Comparison of ENCODE assay signal across 24 cellular contexts in genomic region chr4:97639961-97640360, GRCh38.
"Had no signal": no experiment of that assay in that cellular context is flagged by ENCODE, and none has a peak within 500 bp of the region (broad histone marks: within the 10 kb centered on the region; RNA-seq: fewer than 3 reads in every experiment).

No MANE protein-coding gene starts in this region.

- H3K36me3 ChIP-seq: colonic mucosa, esophagus muscularis mucosa, esophagus squamous epithelium, gastrocnemius medialis, gastroesophageal sphincter, heart left ventricle, heart right ventricle had no signal

- H3K4me3 ChIP-seq: colonic mucosa, coronary artery, dorsolateral prefrontal cortex, esophagus muscularis mucosa, esophagus squamous epithelium, gastrocnemius medialis, gastroesophageal sphincter, heart left ventricle, heart right ventricle, hepatocyte had no signal

- H2AFZ ChIP-seq: hepatocyte had no signal

- H3K79me2 ChIP-seq: hepatocyte had no signal

- H3K9me3 ChIP-seq: colonic mucosa, esophagus muscularis mucosa, esophagus squamous epithelium, gastrocnemius medialis, gastroesophageal sphincter, heart left ventricle, heart right ventricle had no signal

- H3K27ac ChIP-seq: colonic mucosa, coronary artery, dorsolateral prefrontal cortex, epithelial cell of prostate, esophagus muscularis mucosa, esophagus squamous epithelium, foreskin keratinocyte, gastrocnemius medialis, gastroesophageal sphincter, heart left ventricle, heart right ventricle, hepatocyte had no signal

- H3K4me2 ChIP-seq: hepatocyte had no signal

- H3K27me3 ChIP-seq: colonic mucosa, dorsolateral prefrontal cortex, esophagus muscularis mucosa, esophagus squamous epithelium, foreskin keratinocyte, gastrocnemius medialis, gastroesophageal sphincter, heart left ventricle, heart right ventricle, hepatocyte had no signal

- H3K4me1 ChIP-seq: colonic mucosa, esophagus muscularis mucosa, esophagus squamous epithelium, gastrocnemius medialis, gastroesophageal sphincter had no signal

- DNase-seq: colonic mucosa; cortex of kidney; dermis blood vessel endothelial cell; dorsolateral prefrontal cortex; effector CD4-positive, alpha-beta T cell; effector CD8-positive, alpha-beta T cell; effector memory CD4-positive, alpha-beta T cell; effector memory CD8-positive, alpha-beta T cell; endodermal cell; erythroblast; esophagus squamous epithelium; foreskin fibroblast; foreskin keratinocyte; gastrocnemius medialis; glutamatergic neuron; head of caudate nucleus; heart left ventricle; heart right ventricle had no signal

- ATAC-seq: effector memory CD8-positive, alpha-beta T cell; esophagus mucosa; foreskin keratinocyte; gastrocnemius medialis; gastroesophageal sphincter; heart left ventricle; heart right ventricle had no signal
